In the genomic region with DNA sequence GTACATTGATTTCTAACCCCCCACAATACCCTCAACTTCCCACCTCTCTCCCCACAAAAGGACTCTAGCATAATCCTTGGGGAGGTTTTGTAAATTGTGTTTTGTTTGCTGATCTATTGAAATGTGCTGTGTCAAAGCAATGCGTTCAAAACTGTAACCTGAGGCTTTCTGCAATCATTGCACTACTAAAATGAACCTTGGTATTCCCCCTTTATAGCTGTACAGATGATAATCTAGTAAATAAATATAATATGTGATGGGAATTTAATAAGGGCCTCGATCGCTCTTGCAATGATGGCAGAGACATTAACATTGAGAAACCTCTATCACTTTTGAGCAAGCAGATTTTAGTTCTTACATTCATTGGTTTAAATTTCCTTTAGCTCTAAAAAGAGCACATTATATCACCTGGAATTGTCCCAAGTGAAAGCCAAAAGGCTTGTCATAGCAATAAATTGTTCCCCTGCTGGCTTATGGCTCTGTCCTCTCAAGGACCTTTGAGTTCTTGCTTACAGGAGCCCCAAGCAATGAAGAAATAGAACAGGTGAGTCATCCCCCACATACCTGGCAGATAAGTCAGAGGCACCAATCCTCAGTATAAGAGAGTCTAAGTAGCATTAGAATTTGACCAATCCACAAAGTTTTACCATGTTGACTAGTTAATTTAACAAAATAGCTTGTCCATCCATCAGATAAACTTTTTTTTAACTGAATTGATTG, we compare ENCODE assay signal across 15 cellular contexts. TPM values are rescaled to one million over a fixed set of nuclear protein-coding genes. Genes with fewer than 3 reads are reported as not detected.
DNase-seq lines count a peak whose midpoint lies in the region; ATAC-seq and TF ChIP-seq lines count a peak whose summit lies in the region.
"Had no signal": no experiment of that assay in that cellular context is flagged by ENCODE, and none has a peak within 500 bp of the region (broad histone marks: within the 10 kb centered on the region; RNA-seq: fewer than 3 reads in every experiment).

No MANE protein-coding gene starts in this region.

- H3K79me2 ChIP-seq in PC-3 (ENCODE audit: low read length) (no peaks in the 10 kb centered on the region), trophoblast cell (ENCODE audit: control insufficient read depth, insufficient read depth, low read length, poor library complexity) (no peaks in the 10 kb centered on the region), MM.1S (ENCODE audit: low read length) (no peaks in the 10 kb centered on the region)

- H3K4ac ChIP-seq in trophoblast cell (ENCODE audit: low read depth, low read length): no peak overlapping the region

- H2BK12ac ChIP-seq in trophoblast cell (ENCODE audit: low read length): no peak overlapping the region

- H4K8ac ChIP-seq in trophoblast cell (ENCODE audit: low read depth, low read length): no peak overlapping the region

- H3K9me2 ChIP-seq in PC-3 (replicated peaks; ENCODE audit: low read length) (no peaks in the 10 kb centered on the region), MM.1S (replicated peaks; ENCODE audit: insufficient read depth, low read length) (no peaks in the 10 kb centered on the region)

- POLR2A ChIA-PET in PC-3 (lab: Charles Lee; ENCODE audit: unreplicated experiment): no interaction called here

- intact Hi-C loops in PC-3 (cut with micrococcal nuclease): loop anchor here (2.0 kb wide), 1 partner anchor 26 kb away; no protein-coding TSS in a partner anchor
- intact Hi-C loops in tibial artery (cut with DNase I; ENCODE audit: low total_unique reads): no loop called here

- peak; percentile 10 for DNase-seq in H7
- DNase-seq in PC-3: peak; percentile 93
- peak; percentile 45 for DNase-seq in epithelial cell of proximal tubule (ENCODE audit: low read depth)
- peak; percentile 62 to 77 for DNase-seq in trophoblast cell
- no peak for DNase-seq in NCI-H2029 treated with DMSO at 0.1 percent for 48 hours (lab: John Stamatoyannopoulos, UW)
- DNase-seq in tibial artery: no peak
- no peak for DNase-seq in MM.1S
- DNase-seq: activated CD4-positive, alpha-beta T cell treated with anti-CD3 and anti-CD28 coated beads for 36 hours; CD4-positive, alpha-beta memory T cell; natural killer cell; NCI-H1694; sigmoid colon had no signal

- no peak overlapping the region for H4K12ac ChIP-seq in trophoblast cell (ENCODE audit: low read depth, low read length)

- H4K91ac ChIP-seq in trophoblast cell (ENCODE audit: low read depth, low read length): no peak overlapping the region

- no peak overlapping the region for H3K18ac ChIP-seq in trophoblast cell (ENCODE audit: low read length)

- H3K79me1 ChIP-seq in trophoblast cell (ENCODE audit: low read length): no peaks in the 10 kb centered on the region

- no TSS peak for BruUV-seq in PC-3 (replicated peaks; lab: Mats Ljungman, UMichigan)

- no peak overlapping the region for H2BK120ac ChIP-seq in trophoblast cell (ENCODE audit: insufficient read depth, low read length, poor library complexity)

- H3K9ac ChIP-seq in PC-3 (ENCODE audit: low read length): no peak overlapping the region
- no peak overlapping the region for H3K9ac ChIP-seq in trophoblast cell (ENCODE audit: low read length)
- no peak overlapping the region for H3K9ac ChIP-seq in MM.1S (ENCODE audit: low read length)

- H3K4me1 ChIP-seq in PC-3 (ENCODE audit: insufficient read depth, low read length) (peaks cover 30% of the 10 kb centered on the region), trophoblast cell (ENCODE audit: control insufficient read depth in 1 of 2, insufficient read depth in 2 of 2, low read length in 2 of 2) (no peaks in the 10 kb centered on the region), tibial artery (no peaks in the 10 kb centered on the region), MM.1S (ENCODE audit: low read length) (no peaks in the 10 kb centered on the region)
- H3K4me1 ChIP-seq: sigmoid colon, suprapubic skin had no signal

- H3F3A ChIP-seq in PC-3 (ENCODE audit: low read length, unreplicated experiment) (peaks cover 9% of the 10 kb centered on the region), MM.1S (ENCODE audit: insufficient read depth, low read length) (no peaks in the 10 kb centered on the region)

- no peaks in the 10 kb centered on the region for H4K20me1 ChIP-seq in PC-3 (ENCODE audit: low read length)
- H4K20me1 ChIP-seq in MM.1S (ENCODE audit: insufficient read depth, low read length): no peaks in the 10 kb centered on the region

- no peak overlapping the region for H2BK5ac ChIP-seq in trophoblast cell (ENCODE audit: low read depth, low read length, poor library complexity)

- no CpG with 5 or more reads among the region's 3 CpGs for WGBS in trophoblast cell (ENCODE audit: extremely low coverage, insufficient coverage, insufficient read length)

- H3K27ac ChIP-seq in PC-3 (ENCODE audit: low read length): peak overlapping the region; percentile 73
- no peak overlapping the region for H3K27ac ChIP-seq in trophoblast cell (ENCODE audit: low read depth, low read length)
- no peak overlapping the region for H3K27ac ChIP-seq in tibial artery
- H3K27ac ChIP-seq in MM.1S (ENCODE audit: low read length): no peak overlapping the region
- H3K27ac ChIP-seq: sigmoid colon, suprapubic skin had no signal

- no peaks in the 10 kb centered on the region for H3K36me3 ChIP-seq in H7 (replicated peaks; ENCODE audit: control insufficient read depth, insufficient read depth, low read length)
- H3K36me3 ChIP-seq in PC-3 (ENCODE audit: low read depth, low read length): no peaks in the 10 kb centered on the region
- no peaks in the 10 kb centered on the region for H3K36me3 ChIP-seq in trophoblast cell (ENCODE audit: control insufficient read depth in 1 of 2, insufficient read depth in 2 of 2, low read length in 2 of 2)
- no peaks in the 10 kb centered on the region for H3K36me3 ChIP-seq in tibial artery
- H3K36me3 ChIP-seq in MM.1S (replicated peaks; ENCODE audit: insufficient read depth, low read length): no peaks in the 10 kb centered on the region
- H3K36me3 ChIP-seq: sigmoid colon, suprapubic skin had no signal

- no peak overlapping the region for H3K4me3 ChIP-seq in H7 (ENCODE audit: insufficient read depth, low read depth, low read length)
- peak overlapping the region; percentile 39; the same call in 1 of the 2 replicates for H3K4me3 ChIP-seq in PC-3 (ENCODE audit: low read length)
- H3K4me3 ChIP-seq in epithelial cell of proximal tubule (ENCODE audit: low read depth, low read length): no peak overlapping the region
- no peak overlapping the region for H3K4me3 ChIP-seq in trophoblast cell (ENCODE audit: low read depth, low read length)
- H3K4me3 ChIP-seq in tibial artery: no peak overlapping the region
- H3K4me3 ChIP-seq in MM.1S (ENCODE audit: low read length): no peak overlapping the region
- H3K4me3 ChIP-seq: sigmoid colon, suprapubic skin had no signal

- CTCF ChIA-PET in PC-3 (lab: Charles Lee): interaction anchor here (0.7 kb wide), 1 partner anchor 26 kb away, joined by 3 read pairs; no protein-coding TSS in a partner anchor

- TF ChIP-seq CTCF in PC-3 (conservative IDR thresholded peaks at IDR 0.05; ENCODE audit: low read depth, low read length) (no peak), epithelial cell of proximal tubule (conservative IDR thresholded peaks at IDR 0.05; ENCODE audit: low read depth, low read length) (no peak), tibial artery (IDR thresholded peaks at IDR 0.05) (no peak), MM.1S (IDR thresholded peaks at IDR 0.05; ENCODE audit: low read length) (no peak)

- H3K9me3 ChIP-seq in PC-3 (ENCODE audit: low read length): no peaks in the 10 kb centered on the region
- no peaks in the 10 kb centered on the region for H3K9me3 ChIP-seq in trophoblast cell (ENCODE audit: insufficient read depth, low read depth, low read length)
- no peaks in the 10 kb centered on the region for H3K9me3 ChIP-seq in tibial artery
- H3K9me3 ChIP-seq in MM.1S (replicated peaks; ENCODE audit: insufficient read depth, low read length): no peaks in the 10 kb centered on the region
- H3K9me3 ChIP-seq: sigmoid colon, suprapubic skin had no signal

- H3K14ac ChIP-seq in trophoblast cell (ENCODE audit: low read length): no peak overlapping the region

- H3K4me2 ChIP-seq in PC-3 (ENCODE audit: low read length) (peak overlapping the region; percentile 71), trophoblast cell (ENCODE audit: low read length) (no peak overlapping the region), MM.1S (ENCODE audit: low read depth, low read length) (no peak overlapping the region)

- ATAC-seq in PC-3 (peak; percentile 99), HG03432 (IDR thresholded peaks at IDR 0.05; ENCODE audit: unreplicated experiment) (no peak)
- ATAC-seq: activated CD4-positive, alpha-beta T cell treated with anti-CD3 and anti-CD28 coated beads for 36 hours; natural killer cell had no signal

- H2AFZ ChIP-seq in PC-3 (ENCODE audit: low read length): 0 out of 2 replicates have a peak overlapping the region, but pooled peaks have one; percentile 25
- no peak overlapping the region for H2AFZ ChIP-seq in trophoblast cell (ENCODE audit: insufficient read depth, low read length, poor library complexity)
- no peak overlapping the region for H2AFZ ChIP-seq in MM.1S (ENCODE audit: low read length)

- H3K27me3 ChIP-seq in H7 (ENCODE audit: control insufficient read depth, insufficient read depth, low read length): no peaks in the 10 kb centered on the region; the same call in 1 of the 2 replicates
- H3K27me3 ChIP-seq in PC-3 (ENCODE audit: low read length): no peaks in the 10 kb centered on the region
- H3K27me3 ChIP-seq in trophoblast cell (ENCODE audit: insufficient read depth, low read length): no peaks in the 10 kb centered on the region
- H3K27me3 ChIP-seq in tibial artery: no peaks in the 10 kb centered on the region
- H3K27me3 ChIP-seq in MM.1S (replicated peaks; ENCODE audit: insufficient read depth, low read length): no peaks in the 10 kb centered on the region
- H3K27me3 ChIP-seq: suprapubic skin had no signal

- H3K23ac ChIP-seq in trophoblast cell (ENCODE audit: low read length): no peak overlapping the region

- no peak overlapping the region for H2AK5ac ChIP-seq in trophoblast cell (ENCODE audit: low read length)

RNA-seq across cellular contexts. Expression of gene ACE2, which starts 18.5 kb away (rescaled TPM):
- 0.44 and 0.45 TPM in 2 replicates for total RNA-seq in H7 (2014; rRNA removed; shearing (Covaris generic))
- total RNA-seq in PC-3 (2014; rRNA removed) (0.81 and 1.2 TPM in 2 replicates), epithelial cell of proximal tubule (0.06 TPM in 1 of 2 replicates, not detected in the other)
- polyA plus RNA-seq in trophoblast cell (2013): 2.5 and 2.6 TPM in 2 replicates
- total RNA-seq: activated CD4-positive, alpha-beta T cell treated with anti-CD3 and anti-CD28 coated beads for 36 hours; activated T-helper 2 cell treated with anti-CD3 and anti-CD28 coated beads, Interferon-gamma antibody, Interleukin-2, Interleukin-4, amounts not matched to agents 10 μg/mL and 5 μg/mL and 100 μg/mL, durations not matched to agents 14 hours and 24 hours and 36 hours; CD4-positive, alpha-beta memory T cell; natural killer cell had no signal
- polyA plus RNA-seq: CD4-positive, alpha-beta memory T cell had no signal

RNA-seq across cellular contexts. Expression of gene CLTRN, which starts 45.4 kb away (rescaled TPM):
- 0.73 and 2.7 TPM in 2 replicates for total RNA-seq in H7 (2014; rRNA removed; shearing (Covaris generic))
- total RNA-seq in PC-3 (2014; rRNA removed): 6.1 and 9.1 TPM in 2 replicates
- total RNA-seq in epithelial cell of proximal tubule: 1.7 and 3.3 TPM in 2 replicates
- polyA plus RNA-seq in trophoblast cell (2013): 1.6 TPM in 2 replicates

Comparison
In these comparisons a context has a peak if more than half of its experiments do, and no peak if none do; other contexts are left out.
1. DNase-seq: peak in H7 (single experiment), PC-3 (single experiment), epithelial cell of proximal tubule (single experiment) and trophoblast cell (2 of 2); none in NCI-H2029 treated with DMSO at 0.1 percent for 48 hours (single experiment), tibial artery (0 of 2) and MM.1S (single experiment).